In genomic region chr14:103538291-103539055, GRCh38 we compare ENCODE assay signal across 11 cellular contexts. TPM values are rescaled to one million over a fixed set of nuclear protein-coding genes. Genes with fewer than 3 reads are reported as not detected.
DNase-seq lines count a peak whose midpoint lies in the region; ATAC-seq and TF ChIP-seq lines count a peak whose summit lies in the region.
"Had no signal": no experiment of that assay in that cellular context is flagged by ENCODE, and none has a peak within 500 bp of the region (broad histone marks: within the 10 kb centered on the region; RNA-seq: fewer than 3 reads in every experiment).

No MANE protein-coding gene starts in this region.

- peaks cover 33% of the 10 kb centered on the region for H3K4me1 ChIP-seq in osteoblast (ENCODE audit: insufficient read depth, low read length)

- peak; percentile 11 for TF ChIP-seq POLR2A in GM18951 (IDR thresholded peaks at IDR 0.05; ENCODE audit: extremely low read depth, insufficient read depth, insufficient read length)

- no peak for TF ChIP-seq CTCF in osteoblast (IDR thresholded peaks at IDR 0.05; ENCODE audit: extremely low read depth, low read depth, low read length)

- no peaks in the 10 kb centered on the region for H3K9me3 ChIP-seq in osteoblast (ENCODE audit: low read depth, low read length)

- in situ Hi-C loops in GM18951 (cut with MboI; ENCODE audit: low sequenced_read_pairs, unreplicated experiment), result no loop called here

- H4K20me1 ChIP-seq in osteoblast (ENCODE audit: insufficient read depth, low read length), result no peaks in the 10 kb centered on the region

- H3K27ac ChIP-seq in osteoblast (ENCODE audit: low read depth, low read length), result no peak overlapping the region

- peak; percentile 69 for DNase-seq in cerebellar cortex (ENCODE audit: low spot score)
- DNase-seq in osteoblast (ENCODE audit: insufficient read length, low spot score, missing footprints), result peak; percentile 88
- DNase-seq in ureter (ENCODE audit: low spot score), result no peak
- no peak for DNase-seq in NCI-H526 treated with DMSO at 0.1 percent for 48 hours (lab: John Stamatoyannopoulos, UW)
- DNase-seq: activated CD4-positive, alpha-beta T cell treated with anti-CD3 and anti-CD28 coated beads, Interleukin-2, amount 10 ng/mL, durations not matched to agents 24 days and 14 days; immature natural killer cell; NCI-H1694 treated with DMSO at 0.1 percent for 48 hours; occipital lobe; RPMI8226 had no signal

- ATAC-seq in activated CD4-positive, CD25-positive, alpha-beta regulatory T cell treated with anti-CD3 and anti-CD28 coated beads, Interleukin-2, amount 50 U/mL, for 24 hours, result no peak

- no peaks in the 10 kb centered on the region for H3K27me3 ChIP-seq in osteoblast (ENCODE audit: insufficient read depth, low read length)

- no peak overlapping the region for H2AFZ ChIP-seq in osteoblast (ENCODE audit: low read length)

- no peak overlapping the region for H3K4me2 ChIP-seq in osteoblast (ENCODE audit: insufficient read depth, low read length)

- H3K79me2 ChIP-seq in osteoblast (ENCODE audit: insufficient read depth, low read length), result no peaks in the 10 kb centered on the region

- H3K36me3 ChIP-seq in osteoblast (ENCODE audit: insufficient read depth, low read length), result peaks cover 4% of the 10 kb centered on the region

- H3K4me3 ChIP-seq in osteoblast (ENCODE audit: insufficient read depth, low read length), result no peak overlapping the region

RNA-seq across cellular contexts. Expression of gene TRMT61A, which starts 9.5 kb away (rescaled TPM):
- total RNA-seq in osteoblast (9.0 and 10.6 TPM in 2 replicates), ureter (22.4 TPM)

RNA-seq across cellular contexts. Expression of gene CKB, which starts 15.8 kb away (rescaled TPM):
- total RNA-seq in osteoblast (5.1 and 8.3 TPM in 2 replicates), ureter (310 TPM)

RNA-seq across cellular contexts. Expression of gene BAG5, which starts 24.0 kb away (rescaled TPM):
- total RNA-seq in osteoblast (28.6 and 30.8 TPM in 2 replicates), ureter (36.8 TPM)

RNA-seq across cellular contexts. Expression of gene COA8, which starts 24.3 kb away (rescaled TPM):
- total RNA-seq in osteoblast, result 23.0 and 24.6 TPM in 2 replicates
- total RNA-seq in ureter, result 37.3 TPM

Comparison
In these comparisons a context has a peak if more than half of its experiments do, and no peak if none do; other contexts are left out.
1. DNase-seq: peak in cerebellar cortex (single experiment) and osteoblast (single experiment); none in ureter (single experiment) and NCI-H526 treated with DMSO at 0.1 percent for 48 hours (single experiment).
2. RNA of gene CKB, which starts 15.8 kb away (total RNA-seq): 310 TPM in ureter (single experiment); 5.1 to 8.3 TPM in osteoblast; every median in the first group is over 10 times any median in the second.